In the genomic region with DNA sequence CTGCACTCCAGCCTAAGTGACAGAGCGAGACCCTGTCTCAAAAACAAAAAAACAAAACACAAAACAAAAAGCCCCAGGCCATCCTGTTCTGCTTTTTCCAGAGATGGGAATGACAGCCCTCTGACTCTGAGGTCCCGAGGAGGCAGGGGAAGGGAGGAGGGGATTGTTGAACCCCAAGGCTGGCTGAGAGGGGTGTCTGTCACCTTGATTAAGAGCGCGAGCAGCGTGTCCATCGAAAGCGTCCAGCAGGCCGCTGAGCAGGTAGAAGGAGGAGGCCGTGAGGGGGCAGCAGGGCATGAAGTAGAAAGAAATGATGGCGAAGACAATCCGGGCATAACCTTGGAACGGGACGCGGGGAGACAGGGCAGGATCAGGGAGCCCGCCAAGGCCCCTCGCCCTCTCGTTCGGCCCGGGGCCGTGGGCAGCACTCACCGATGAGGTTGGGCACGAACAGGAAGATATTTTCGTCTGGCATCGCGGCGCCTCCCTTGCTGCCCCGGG, we compare ENCODE assay signal across 8 cellular contexts. TPM values are rescaled to one million over a fixed set of nuclear protein-coding genes. Genes with fewer than 3 reads are reported as not detected.
DNase-seq lines count a peak whose midpoint lies in the region; ATAC-seq lines count a peak whose summit lies in the region.

No MANE protein-coding gene starts in this region.

- H3K4me3 ChIP-seq in iPS-11a (ENCODE audit: low read depth, low read length) (peak overlapping the region; percentile 84), skeletal muscle cell (ENCODE audit: low read depth, low read length) (peak overlapping the region; percentile 84)

- H3K9ac ChIP-seq in ES-I3 (ENCODE audit: low read depth, low read length), result peak overlapping the region; percentile 74

- peak; percentile 25 for DNase-seq in HK-2 (ENCODE audit: unreplicated experiment)
- no peak for DNase-seq in activated naive CD8-positive, alpha-beta T cell treated with anti-CD3 and anti-CD28 coated beads, Interleukin-2, amount 10 ng/mL, durations not matched to agents 7 days and 5 days
- DNase-seq in skeletal muscle cell (ENCODE audit: low read depth), result no peak
- DNase-seq in GM19238 (ENCODE audit: insufficient read length, low spot score), result no peak
- no peak for DNase-seq in stimulated activated CD4-positive, alpha-beta T cell treated with anti-CD3 and anti-CD28 coated beads, Interleukin-4, amount 100 ng/mL, for 4 hours
- no peak for DNase-seq in SK-N-DZ (ENCODE audit: low spot score)

- peaks cover 13% of the 10 kb centered on the region for H3K36me3 Mint-ChIP-seq in activated naive CD8-positive, alpha-beta T cell treated with anti-CD3 and anti-CD28 coated beads, Interleukin-2, amount 10 ng/mL, durations not matched to agents 7 days and 5 days

- POLR2A ChIA-PET in activated naive CD8-positive, alpha-beta T cell treated with anti-CD3 and anti-CD28 coated beads, Interleukin-2, amount 10 ng/mL, durations not matched to agents 7 days and 5 days (lab: Charles Lee), result interaction anchor here (1.5 kb wide), 1 partner anchor 55 kb away, joined by 4 read pairs; no protein-coding TSS in a partner anchor

- H3K9me3 Mint-ChIP-seq in activated naive CD8-positive, alpha-beta T cell treated with anti-CD3 and anti-CD28 coated beads, Interleukin-2, amount 10 ng/mL, durations not matched to agents 7 days and 5 days, result no peaks in the 10 kb centered on the region

- H3K27me3 Mint-ChIP-seq in activated naive CD8-positive, alpha-beta T cell treated with anti-CD3 and anti-CD28 coated beads, Interleukin-2, amount 10 ng/mL, durations not matched to agents 7 days and 5 days, result no peaks in the 10 kb centered on the region

- H3K27ac Mint-ChIP-seq in activated naive CD8-positive, alpha-beta T cell treated with anti-CD3 and anti-CD28 coated beads, Interleukin-2, amount 10 ng/mL, durations not matched to agents 7 days and 5 days, result peak overlapping the region; percentile 93

- H3K4me1 Mint-ChIP-seq in activated naive CD8-positive, alpha-beta T cell treated with anti-CD3 and anti-CD28 coated beads, Interleukin-2, amount 10 ng/mL, durations not matched to agents 7 days and 5 days, result peaks cover 11% of the 10 kb centered on the region

- H3K4me1 ChIP-seq in ES-I3 (ENCODE audit: insufficient read depth, low read length), result no peaks in the 10 kb centered on the region

- no peaks in the 10 kb centered on the region for H3K9me3 ChIP-seq in ES-I3 (ENCODE audit: control insufficient read depth, insufficient read depth, low read length)

- H3K36me3 ChIP-seq in ES-I3 (ENCODE audit: insufficient read depth, low read length), result no peaks in the 10 kb centered on the region; the same call in 1 of the 2 replicates

- H3K4me3 Mint-ChIP-seq in activated naive CD8-positive, alpha-beta T cell treated with anti-CD3 and anti-CD28 coated beads, Interleukin-2, amount 10 ng/mL, durations not matched to agents 7 days and 5 days, result peak overlapping the region; percentile 96

- ATAC-seq in activated naive CD8-positive, alpha-beta T cell treated with anti-CD3 and anti-CD28 coated beads, Interleukin-2, amount 10 ng/mL, durations not matched to agents 7 days and 5 days (ENCODE audit: low read depth), result no peak

RNA-seq across cellular contexts. Expression of a gene that starts 0.6 kb away (rescaled TPM):
- 10 to 100 TPM; 65.0 to 74.7 TPM for total RNA-seq in activated naive CD8-positive, alpha-beta T cell treated with anti-CD3 and anti-CD28 coated beads, Interleukin-2, amount 10 ng/mL, durations not matched to agents 7 days and 5 days
- polyA plus RNA-seq in SK-N-DZ (2014; cell fraction: cytosol; rRNA removed), result 72.6 and 90.4 TPM in 2 replicates
- polyA plus RNA-seq in SK-N-DZ (2014; cell fraction: nucleus; rRNA removed), result 63.9 and 67.8 TPM in 2 replicates

RNA-seq across cellular contexts. Expression of a gene that starts 36.9 kb away (rescaled TPM):
- not detected for total RNA-seq in activated naive CD8-positive, alpha-beta T cell treated with anti-CD3 and anti-CD28 coated beads, Interleukin-2, amount 10 ng/mL, durations not matched to agents 7 days and 5 days
- polyA plus RNA-seq in SK-N-DZ (2014; cell fraction: cytosol; rRNA removed), result 53.8 and 60.2 TPM in 2 replicates
- 22.0 and 22.8 TPM in 2 replicates for polyA plus RNA-seq in SK-N-DZ (2014; cell fraction: nucleus; rRNA removed)

RNA-seq across cellular contexts. Expression of a gene that starts 37.9 kb away (rescaled TPM):
- total RNA-seq in activated naive CD8-positive, alpha-beta T cell treated with anti-CD3 and anti-CD28 coated beads, Interleukin-2, amount 10 ng/mL, durations not matched to agents 7 days and 5 days, result under 1 TPM in 1 of 2 experiments, not detected in 1; 0.42 TPM
- 25.6 and 27.1 TPM in 2 replicates for polyA plus RNA-seq in SK-N-DZ (2014; cell fraction: cytosol; rRNA removed)
- 21.7 and 27.5 TPM in 2 replicates for polyA plus RNA-seq in SK-N-DZ (2014; cell fraction: nucleus; rRNA removed)

RNA-seq across cellular contexts. Expression of a gene that starts 42.2 kb away (rescaled TPM):
- total RNA-seq in activated naive CD8-positive, alpha-beta T cell treated with anti-CD3 and anti-CD28 coated beads, Interleukin-2, amount 10 ng/mL, durations not matched to agents 7 days and 5 days, result 100 to 1,000 TPM; 130 to 136 TPM
- 24.3 and 39.4 TPM in 2 replicates for polyA plus RNA-seq in SK-N-DZ (2014; cell fraction: cytosol; rRNA removed)
- 10.1 and 22.7 TPM in 2 replicates for polyA plus RNA-seq in SK-N-DZ (2014; cell fraction: nucleus; rRNA removed)

RNA-seq across cellular contexts. Expression of a gene that starts 46.5 kb away (rescaled TPM):
- total RNA-seq in activated naive CD8-positive, alpha-beta T cell treated with anti-CD3 and anti-CD28 coated beads, Interleukin-2, amount 10 ng/mL, durations not matched to agents 7 days and 5 days, result 10 to 100 TPM; 29.8 to 34.3 TPM
- polyA plus RNA-seq in SK-N-DZ (2014; cell fraction: cytosol; rRNA removed), result 57.6 and 71.0 TPM in 2 replicates
- polyA plus RNA-seq in SK-N-DZ (2014; cell fraction: nucleus; rRNA removed), result 426 and 537 TPM in 2 replicates
